Comparison of ENCODE assay signal across 1 cellular context in the genomic region with DNA sequence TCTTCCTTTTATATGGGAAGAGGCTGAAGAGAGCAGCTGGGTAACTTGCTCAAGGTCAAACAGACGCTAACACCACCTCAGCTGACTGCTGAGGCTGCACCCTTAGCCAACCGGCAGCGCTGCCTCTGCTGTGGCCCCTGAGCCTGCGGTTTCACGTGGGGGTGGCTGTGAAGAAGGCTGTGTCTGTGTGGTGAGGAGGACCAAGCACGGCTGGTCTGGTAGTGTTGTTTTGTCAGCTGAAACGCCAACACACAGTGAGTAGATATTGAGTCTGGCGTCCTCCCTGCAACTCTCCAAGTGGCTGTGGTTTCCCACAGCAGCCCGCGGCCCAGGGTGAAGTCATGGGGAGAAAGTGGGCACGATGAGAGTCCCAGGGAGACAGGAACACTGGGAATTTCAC.
TF ChIP-seq lines count a peak whose summit lies in the region.

No MANE protein-coding gene starts in this region.

TF ChIP-seq in GM12878, 131 proteins besides CTCF, POLR2A, EP300 and RAD21 (continued from another document):
- TF ChIP-seq, protein P1, sequence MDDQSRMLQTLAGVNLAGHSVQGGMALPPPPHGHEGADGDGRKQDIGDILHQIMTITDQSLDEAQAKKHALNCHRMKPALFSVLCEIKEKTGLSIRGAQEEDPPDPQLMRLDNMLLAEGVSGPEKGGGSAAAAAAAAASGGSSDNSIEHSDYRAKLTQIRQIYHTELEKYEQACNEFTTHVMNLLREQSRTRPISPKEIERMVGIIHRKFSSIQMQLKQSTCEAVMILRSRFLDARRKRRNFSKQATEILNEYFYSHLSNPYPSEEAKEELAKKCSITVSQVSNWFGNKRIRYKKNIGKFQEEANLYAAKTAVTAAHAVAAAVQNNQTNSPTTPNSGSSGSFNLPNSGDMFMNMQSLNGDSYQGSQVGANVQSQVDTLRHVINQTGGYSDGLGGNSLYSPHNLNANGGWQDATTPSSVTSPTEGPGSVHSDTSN (IDR thresholded peaks at IDR 0.05; ENCODE audit: insufficient replicate concordance, low read depth, low read length): no peak
- peak; percentile 51 to 89; a peak in 3 of 4 replicates for TF ChIP-seq BHLHE40 (IDR thresholded peaks at IDR 0.05; ENCODE audit: borderline replicate concordance in 1 of 2, low read depth in 2 of 2, low read length in 1 of 2)
- no peak for TF ChIP-seq CBX5 (IDR thresholded peaks at IDR 0.05; ENCODE audit: low read depth)
- TF ChIP-seq, protein P2, sequence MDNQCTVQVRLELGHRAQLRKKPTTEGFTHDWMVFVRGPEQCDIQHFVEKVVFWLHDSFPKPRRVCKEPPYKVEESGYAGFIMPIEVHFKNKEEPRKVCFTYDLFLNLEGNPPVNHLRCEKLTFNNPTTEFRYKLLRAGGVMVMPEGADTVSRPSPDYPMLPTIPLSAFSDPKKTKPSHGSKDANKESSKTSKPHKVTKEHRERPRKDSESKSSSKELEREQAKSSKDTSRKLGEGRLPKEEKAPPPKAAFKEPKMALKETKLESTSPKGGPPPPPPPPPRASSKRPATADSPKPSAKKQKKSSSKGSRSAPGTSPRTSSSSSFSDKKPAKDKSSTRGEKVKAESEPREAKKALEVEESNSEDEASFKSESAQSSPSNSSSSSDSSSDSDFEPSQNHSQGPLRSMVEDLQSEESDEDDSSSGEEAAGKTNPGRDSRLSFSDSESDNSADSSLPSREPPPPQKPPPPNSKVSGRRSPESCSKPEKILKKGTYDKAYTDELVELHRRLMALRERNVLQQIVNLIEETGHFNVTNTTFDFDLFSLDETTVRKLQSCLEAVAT (IDR thresholded peaks at IDR 0.05): peak; percentile 76
- peak; percentile 42; the same call in 1 of the 2 replicates for TF ChIP-seq BMI1 (IDR thresholded peaks at IDR 0.05; ENCODE audit: borderline replicate concordance)
- TF ChIP-seq IKZF1 (conservative IDR thresholded peaks at IDR 0.05): peak; percentile 94
- TF ChIP-seq, protein P3, sequence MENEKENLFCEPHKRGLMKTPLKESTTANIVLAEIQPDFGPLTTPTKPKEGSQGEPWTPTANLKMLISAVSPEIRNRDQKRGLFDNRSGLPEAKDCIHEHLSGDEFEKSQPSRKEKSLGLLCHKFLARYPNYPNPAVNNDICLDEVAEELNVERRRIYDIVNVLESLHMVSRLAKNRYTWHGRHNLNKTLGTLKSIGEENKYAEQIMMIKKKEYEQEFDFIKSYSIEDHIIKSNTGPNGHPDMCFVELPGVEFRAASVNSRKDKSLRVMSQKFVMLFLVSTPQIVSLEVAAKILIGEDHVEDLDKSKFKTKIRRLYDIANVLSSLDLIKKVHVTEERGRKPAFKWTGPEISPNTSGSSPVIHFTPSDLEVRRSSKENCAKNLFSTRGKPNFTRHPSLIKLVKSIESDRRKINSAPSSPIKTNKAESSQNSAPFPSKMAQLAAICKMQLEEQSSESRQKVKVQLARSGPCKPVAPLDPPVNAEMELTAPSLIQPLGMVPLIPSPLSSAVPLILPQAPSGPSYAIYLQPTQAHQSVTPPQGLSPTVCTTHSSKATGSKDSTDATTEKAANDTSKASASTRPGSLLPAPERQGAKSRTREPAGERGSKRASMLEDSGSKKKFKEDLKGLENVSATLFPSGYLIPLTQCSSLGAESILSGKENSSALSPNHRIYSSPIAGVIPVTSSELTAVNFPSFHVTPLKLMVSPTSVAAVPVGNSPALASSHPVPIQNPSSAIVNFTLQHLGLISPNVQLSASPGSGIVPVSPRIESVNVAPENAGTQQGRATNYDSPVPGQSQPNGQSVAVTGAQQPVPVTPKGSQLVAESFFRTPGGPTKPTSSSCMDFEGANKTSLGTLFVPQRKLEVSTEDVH (IDR thresholded peaks at IDR 0.05; ENCODE audit: low read depth, partially characterized antibody): no peak
- TF ChIP-seq, protein P4, sequence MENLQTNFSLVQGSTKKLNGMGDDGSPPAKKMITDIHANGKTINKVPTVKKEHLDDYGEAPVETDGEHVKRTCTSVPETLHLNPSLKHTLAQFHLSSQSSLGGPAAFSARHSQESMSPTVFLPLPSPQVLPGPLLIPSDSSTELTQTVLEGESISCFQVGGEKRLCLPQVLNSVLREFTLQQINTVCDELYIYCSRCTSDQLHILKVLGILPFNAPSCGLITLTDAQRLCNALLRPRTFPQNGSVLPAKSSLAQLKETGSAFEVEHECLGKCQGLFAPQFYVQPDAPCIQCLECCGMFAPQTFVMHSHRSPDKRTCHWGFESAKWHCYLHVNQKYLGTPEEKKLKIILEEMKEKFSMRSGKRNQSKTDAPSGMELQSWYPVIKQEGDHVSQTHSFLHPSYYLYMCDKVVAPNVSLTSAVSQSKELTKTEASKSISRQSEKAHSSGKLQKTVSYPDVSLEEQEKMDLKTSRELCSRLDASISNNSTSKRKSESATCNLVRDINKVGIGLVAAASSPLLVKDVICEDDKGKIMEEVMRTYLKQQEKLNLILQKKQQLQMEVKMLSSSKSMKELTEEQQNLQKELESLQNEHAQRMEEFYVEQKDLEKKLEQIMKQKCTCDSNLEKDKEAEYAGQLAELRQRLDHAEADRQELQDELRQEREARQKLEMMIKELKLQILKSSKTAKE (IDR thresholded peaks at IDR 0.05; ENCODE audit: low read depth, poor library complexity, severe bottlenecking): peak; percentile 30
- TF ChIP-seq EZH2 (IDR thresholded peaks at IDR 0.05; ENCODE audit: borderline replicate concordance, control insufficient read depth, low read depth, low read length): no peak
- TF ChIP-seq GATAD2B (conservative IDR thresholded peaks at IDR 0.05; ENCODE audit: low read depth): peak; percentile 67; the same call in 1 of the 2 replicates
- TF ChIP-seq NR2F1 (conservative IDR thresholded peaks at IDR 0.05): peak; percentile 94
- no peak for TF ChIP-seq BRCA1 (IDR thresholded peaks at IDR 0.05; ENCODE audit: low read depth, low read length)
- peak; percentile 94 for TF ChIP-seq ESRRA (IDR thresholded peaks at IDR 0.05; ENCODE audit: low read length)
- no peak for TF ChIP-seq ZNF207 (IDR thresholded peaks at IDR 0.05; ENCODE audit: borderline replicate concordance)
- TF ChIP-seq, protein P5, sequence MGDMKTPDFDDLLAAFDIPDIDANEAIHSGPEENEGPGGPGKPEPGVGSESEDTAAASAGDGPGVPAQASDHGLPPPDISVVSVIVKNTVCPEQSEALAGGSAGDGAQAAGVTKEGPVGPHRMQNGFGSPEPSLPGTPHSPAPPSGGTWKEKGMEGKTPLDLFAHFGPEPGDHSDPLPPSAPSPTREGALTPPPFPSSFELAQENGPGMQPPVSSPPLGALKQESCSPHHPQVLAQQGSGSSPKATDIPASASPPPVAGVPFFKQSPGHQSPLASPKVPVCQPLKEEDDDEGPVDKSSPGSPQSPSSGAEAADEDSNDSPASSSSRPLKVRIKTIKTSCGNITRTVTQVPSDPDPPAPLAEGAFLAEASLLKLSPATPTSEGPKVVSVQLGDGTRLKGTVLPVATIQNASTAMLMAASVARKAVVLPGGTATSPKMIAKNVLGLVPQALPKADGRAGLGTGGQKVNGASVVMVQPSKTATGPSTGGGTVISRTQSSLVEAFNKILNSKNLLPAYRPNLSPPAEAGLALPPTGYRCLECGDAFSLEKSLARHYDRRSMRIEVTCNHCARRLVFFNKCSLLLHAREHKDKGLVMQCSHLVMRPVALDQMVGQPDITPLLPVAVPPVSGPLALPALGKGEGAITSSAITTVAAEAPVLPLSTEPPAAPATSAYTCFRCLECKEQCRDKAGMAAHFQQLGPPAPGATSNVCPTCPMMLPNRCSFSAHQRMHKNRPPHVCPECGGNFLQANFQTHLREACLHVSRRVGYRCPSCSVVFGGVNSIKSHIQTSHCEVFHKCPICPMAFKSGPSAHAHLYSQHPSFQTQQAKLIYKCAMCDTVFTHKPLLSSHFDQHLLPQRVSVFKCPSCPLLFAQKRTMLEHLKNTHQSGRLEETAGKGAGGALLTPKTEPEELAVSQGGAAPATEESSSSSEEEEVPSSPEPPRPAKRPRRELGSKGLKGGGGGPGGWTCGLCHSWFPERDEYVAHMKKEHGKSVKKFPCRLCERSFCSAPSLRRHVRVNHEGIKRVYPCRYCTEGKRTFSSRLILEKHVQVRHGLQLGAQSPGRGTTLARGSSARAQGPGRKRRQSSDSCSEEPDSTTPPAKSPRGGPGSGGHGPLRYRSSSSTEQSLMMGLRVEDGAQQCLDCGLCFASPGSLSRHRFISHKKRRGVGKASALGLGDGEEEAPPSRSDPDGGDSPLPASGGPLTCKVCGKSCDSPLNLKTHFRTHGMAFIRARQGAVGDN (IDR thresholded peaks at IDR 0.05): peak; percentile 66; the same call in 1 of the 2 replicates
